In the genomic region with DNA sequence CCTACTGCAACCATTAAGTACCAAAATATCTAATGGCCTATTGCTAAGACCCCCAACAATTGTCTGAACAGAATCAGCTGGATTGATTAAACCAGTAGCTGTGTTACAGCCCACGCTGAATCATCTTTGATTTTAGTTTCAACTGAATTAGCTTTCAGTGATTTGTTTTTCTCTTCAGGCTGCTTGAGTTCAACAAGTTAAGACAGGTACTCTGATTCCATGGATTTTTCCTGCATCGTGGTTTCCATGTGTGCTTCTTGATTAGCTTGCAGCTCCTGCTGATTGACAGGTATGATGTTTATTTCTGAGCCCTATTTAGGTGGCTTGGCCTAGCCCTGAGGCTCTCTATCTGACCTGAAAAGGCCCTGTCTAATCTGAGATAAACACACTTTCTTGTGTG, we compare ENCODE assay signal across 21 cellular contexts.
"Had no signal": no experiment of that assay in that cellular context is flagged by ENCODE, and none has a peak within 500 bp of the region (broad histone marks: within the 10 kb centered on the region; RNA-seq: fewer than 3 reads in every experiment).

No MANE protein-coding gene starts in this region.

- H3K27ac ChIP-seq: dorsolateral prefrontal cortex, esophagus squamous epithelium, gastrocnemius medialis, neural progenitor cell, parathyroid adenoma, stomach, thyroid gland, vagina had no signal

- H3K4me3 ChIP-seq: dorsolateral prefrontal cortex, esophagus squamous epithelium, gastrocnemius medialis, neural progenitor cell, stomach, thyroid gland, vagina had no signal

- ATAC-seq: gastrocnemius medialis; left lobe of liver; naive thymus-derived CD4-positive, alpha-beta T cell; sciatic nerve; stimulated activated effector memory CD8-positive, alpha-beta T cell treated with anti-CD3 and anti-CD28 coated beads, Interleukin-12 subunit alpha, Interleukin-12 subunit beta, amount 100 ng/mL, for 72 hours had no signal

- DNase-seq: dorsolateral prefrontal cortex; effector CD4-positive, alpha-beta T cell; erythroblast; esophagus squamous epithelium; gastrocnemius medialis; head of caudate nucleus; kidney; midbrain; naive thymus-derived CD4-positive, alpha-beta T cell; stimulated activated CD4-positive, alpha-beta T cell treated with anti-CD3 and anti-CD28 coated beads, Interleukin-2, amount 100 ng/mL, for 24 hours; stimulated activated CD4-positive, alpha-beta T cell treated with anti-CD3 and anti-CD28 coated beads, Interleukin-4, amount 100 ng/mL, for 24 hours; stimulated activated naive CD4-positive, alpha-beta T cell treated with Interleukin-2 at 50 U/mL for 16 hours; stomach; thyroid gland had no signal

- H3K36me3 ChIP-seq: esophagus squamous epithelium, gastrocnemius medialis, neural progenitor cell, stomach, thyroid gland, vagina had no signal

- H3K4me1 ChIP-seq: esophagus squamous epithelium, gastrocnemius medialis, neural progenitor cell, parathyroid adenoma, stomach, thyroid gland, vagina had no signal

- H3K27me3 ChIP-seq: esophagus squamous epithelium, neural progenitor cell, thyroid gland, vagina had no signal

- FAIRE-seq: colon, kidney had no signal
